Comparison of ENCODE assay signal across 1 cellular context in the genomic region with DNA sequence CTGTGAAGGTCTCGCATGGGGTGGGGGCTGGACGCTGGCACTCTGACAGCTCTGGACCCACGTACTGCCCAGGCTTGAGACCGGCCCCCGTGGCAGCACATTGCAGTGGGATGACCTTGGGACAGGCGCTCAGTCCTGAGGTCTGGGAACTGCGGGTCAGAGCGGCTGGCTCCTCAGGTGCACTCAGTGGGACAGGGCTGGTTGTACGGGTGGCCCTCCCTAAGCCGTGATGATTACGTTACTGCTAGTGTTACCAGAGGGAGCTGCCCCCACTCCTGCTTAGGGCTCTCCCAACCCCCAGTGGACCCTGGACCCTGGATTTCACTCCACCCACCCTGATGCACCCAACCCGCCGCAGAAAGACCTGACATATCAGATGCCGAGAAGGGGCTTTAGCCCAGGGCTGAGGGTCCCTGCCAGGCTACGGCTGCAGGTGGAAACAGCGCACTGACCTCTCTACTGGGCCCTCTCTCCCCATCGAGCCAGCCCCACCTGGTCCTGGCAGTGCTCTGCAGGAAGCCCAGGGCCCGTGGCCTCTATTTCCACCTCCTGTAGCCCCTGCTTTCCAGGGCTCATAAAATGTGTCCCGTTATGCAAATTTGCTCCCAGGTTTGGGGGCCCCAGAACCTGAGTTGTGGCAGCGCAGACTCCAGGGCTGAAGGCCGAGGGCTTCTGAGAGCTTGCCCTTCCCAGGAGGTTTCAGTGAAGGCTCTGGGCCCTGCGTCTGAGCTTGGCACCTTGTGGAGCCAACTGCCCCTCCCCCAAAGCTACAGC.
TF ChIP-seq lines count a peak whose summit lies in the region.

No MANE protein-coding gene starts in this region.

TF ChIP-seq in HepG2, 621 proteins besides CTCF, POLR2A, EP300 and RAD21 (continued from another document and continues in another):
- TF ChIP-seq, protein P1, sequence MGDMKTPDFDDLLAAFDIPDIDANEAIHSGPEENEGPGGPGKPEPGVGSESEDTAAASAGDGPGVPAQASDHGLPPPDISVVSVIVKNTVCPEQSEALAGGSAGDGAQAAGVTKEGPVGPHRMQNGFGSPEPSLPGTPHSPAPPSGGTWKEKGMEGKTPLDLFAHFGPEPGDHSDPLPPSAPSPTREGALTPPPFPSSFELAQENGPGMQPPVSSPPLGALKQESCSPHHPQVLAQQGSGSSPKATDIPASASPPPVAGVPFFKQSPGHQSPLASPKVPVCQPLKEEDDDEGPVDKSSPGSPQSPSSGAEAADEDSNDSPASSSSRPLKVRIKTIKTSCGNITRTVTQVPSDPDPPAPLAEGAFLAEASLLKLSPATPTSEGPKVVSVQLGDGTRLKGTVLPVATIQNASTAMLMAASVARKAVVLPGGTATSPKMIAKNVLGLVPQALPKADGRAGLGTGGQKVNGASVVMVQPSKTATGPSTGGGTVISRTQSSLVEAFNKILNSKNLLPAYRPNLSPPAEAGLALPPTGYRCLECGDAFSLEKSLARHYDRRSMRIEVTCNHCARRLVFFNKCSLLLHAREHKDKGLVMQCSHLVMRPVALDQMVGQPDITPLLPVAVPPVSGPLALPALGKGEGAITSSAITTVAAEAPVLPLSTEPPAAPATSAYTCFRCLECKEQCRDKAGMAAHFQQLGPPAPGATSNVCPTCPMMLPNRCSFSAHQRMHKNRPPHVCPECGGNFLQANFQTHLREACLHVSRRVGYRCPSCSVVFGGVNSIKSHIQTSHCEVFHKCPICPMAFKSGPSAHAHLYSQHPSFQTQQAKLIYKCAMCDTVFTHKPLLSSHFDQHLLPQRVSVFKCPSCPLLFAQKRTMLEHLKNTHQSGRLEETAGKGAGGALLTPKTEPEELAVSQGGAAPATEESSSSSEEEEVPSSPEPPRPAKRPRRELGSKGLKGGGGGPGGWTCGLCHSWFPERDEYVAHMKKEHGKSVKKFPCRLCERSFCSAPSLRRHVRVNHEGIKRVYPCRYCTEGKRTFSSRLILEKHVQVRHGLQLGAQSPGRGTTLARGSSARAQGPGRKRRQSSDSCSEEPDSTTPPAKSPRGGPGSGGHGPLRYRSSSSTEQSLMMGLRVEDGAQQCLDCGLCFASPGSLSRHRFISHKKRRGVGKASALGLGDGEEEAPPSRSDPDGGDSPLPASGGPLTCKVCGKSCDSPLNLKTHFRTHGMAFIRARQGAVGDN (CRISPR knock-in tag; IDR thresholded peaks at IDR 0.05) = peak; percentile 59
- no peak for TF ChIP-seq SATB2 (CRISPR knock-in tag; IDR thresholded peaks at IDR 0.05)
- TF ChIP-seq TSC22D2 (CRISPR knock-in tag; IDR thresholded peaks at IDR 0.05; ENCODE audit: borderline replicate concordance) = no peak
- TF ChIP-seq CEBPB (IDR thresholded peaks at IDR 0.05; ENCODE audit: borderline replicate concordance, low read depth, low read length) = no peak
- peak; percentile 39; the same call in 1 of the 2 replicates for TF ChIP-seq ZBTB7B (CRISPR knock-in tag; IDR thresholded peaks at IDR 0.05)
- no peak for TF ChIP-seq NFYB (CRISPR knock-in tag; IDR thresholded peaks at IDR 0.05)
- TF ChIP-seq NFIB (CRISPR knock-in tag; IDR thresholded peaks at IDR 0.05; ENCODE audit: borderline replicate concordance) = no peak
- TF ChIP-seq, protein P2, sequence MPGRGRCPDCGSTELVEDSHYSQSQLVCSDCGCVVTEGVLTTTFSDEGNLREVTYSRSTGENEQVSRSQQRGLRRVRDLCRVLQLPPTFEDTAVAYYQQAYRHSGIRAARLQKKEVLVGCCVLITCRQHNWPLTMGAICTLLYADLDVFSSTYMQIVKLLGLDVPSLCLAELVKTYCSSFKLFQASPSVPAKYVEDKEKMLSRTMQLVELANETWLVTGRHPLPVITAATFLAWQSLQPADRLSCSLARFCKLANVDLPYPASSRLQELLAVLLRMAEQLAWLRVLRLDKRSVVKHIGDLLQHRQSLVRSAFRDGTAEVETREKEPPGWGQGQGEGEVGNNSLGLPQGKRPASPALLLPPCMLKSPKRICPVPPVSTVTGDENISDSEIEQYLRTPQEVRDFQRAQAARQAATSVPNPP (CRISPR knock-in tag; IDR thresholded peaks at IDR 0.05) = no peak
- no peak for TF ChIP-seq CREM (IDR thresholded peaks at IDR 0.05)
- no peak for TF ChIP-seq CREM (CRISPR knock-in tag; IDR thresholded peaks at IDR 0.05)
- TF ChIP-seq NFKB2 (CRISPR knock-in tag; IDR thresholded peaks at IDR 0.05; ENCODE audit: borderline replicate concordance) = peak; percentile 48; the same call in 1 of the 2 replicates
- 0 out of 2 replicates have a peak, but pooled peaks have one; percentile 32 for TF ChIP-seq MTF2 (CRISPR knock-in tag; IDR thresholded peaks at IDR 0.05; ENCODE audit: borderline replicate concordance)
- TF ChIP-seq NFYC (CRISPR knock-in tag; IDR thresholded peaks at IDR 0.05) = no peak
- TF ChIP-seq ZNF672 (CRISPR knock-in tag; IDR thresholded peaks at IDR 0.05) = no peak
- no peak for TF ChIP-seq SOX6 (IDR thresholded peaks at IDR 0.05)
- peak; percentile 57 for TF ChIP-seq SOX6 (CRISPR knock-in tag; IDR thresholded peaks at IDR 0.05)
- TF ChIP-seq KLF15 (CRISPR knock-in tag; IDR thresholded peaks at IDR 0.05; ENCODE audit: borderline replicate concordance) = no peak
- TF ChIP-seq ZNF556 (CRISPR knock-in tag; IDR thresholded peaks at IDR 0.05; ENCODE audit: borderline replicate concordance) = 0 out of 2 replicates have a peak, but pooled peaks have one; percentile 12
- TF ChIP-seq ZNF776 (CRISPR knock-in tag; IDR thresholded peaks at IDR 0.05) = no peak
- TF ChIP-seq ZFP36L2 (CRISPR knock-in tag; IDR thresholded peaks at IDR 0.05) = no peak
- peak; percentile 74; the same call in 1 of the 2 replicates for TF ChIP-seq SNAI1 (CRISPR knock-in tag; IDR thresholded peaks at IDR 0.05; ENCODE audit: borderline replicate concordance)
- TF ChIP-seq CERS6 (CRISPR knock-in tag; IDR thresholded peaks at IDR 0.05) = no peak
- no peak for TF ChIP-seq PHF5A (CRISPR knock-in tag; IDR thresholded peaks at IDR 0.05; ENCODE audit: low read depth, unreplicated experiment)
- TF ChIP-seq ZNF660 (CRISPR knock-in tag; IDR thresholded peaks at IDR 0.05; ENCODE audit: borderline replicate concordance, low read depth) = no peak
- no peak for TF ChIP-seq ZNF430 (CRISPR knock-in tag; IDR thresholded peaks at IDR 0.05)
- TF ChIP-seq ZBTB7A (CRISPR knock-in tag; IDR thresholded peaks at IDR 0.05) = peak; percentile 74; the same call in 1 of the 2 replicates
- no peak for TF ChIP-seq ZNF34 (CRISPR knock-in tag; IDR thresholded peaks at IDR 0.05; ENCODE audit: borderline replicate concordance)
- peak; percentile 24; the same call in 1 of the 2 replicates for TF ChIP-seq ZFX (CRISPR knock-in tag; IDR thresholded peaks at IDR 0.05; ENCODE audit: low read depth)
- TF ChIP-seq PCBP2 (optimal IDR thresholded peaks at IDR 0.05; ENCODE audit: low read depth, low read length, poor library complexity, severe bottlenecking) = no peak
- no peak for TF ChIP-seq EED (CRISPR knock-in tag; IDR thresholded peaks at IDR 0.05)
- TF ChIP-seq TIGD3 (CRISPR knock-in tag; IDR thresholded peaks at IDR 0.05; ENCODE audit: borderline replicate concordance) = no peak
- peak; percentile 30; the same call in 1 of the 2 replicates for TF ChIP-seq GATAD2A (CRISPR knock-in tag; IDR thresholded peaks at IDR 0.05)
- TF ChIP-seq ZNF17 (CRISPR knock-in tag; IDR thresholded peaks at IDR 0.05) = no peak
- TF ChIP-seq ZMYM3 (CRISPR knock-in tag; IDR thresholded peaks at IDR 0.05) = 0 out of 2 replicates have a peak, but pooled peaks have one; percentile 19
- no peak for TF ChIP-seq ZNF251 (CRISPR knock-in tag; IDR thresholded peaks at IDR 0.05)
- no peak for TF ChIP-seq ZNF234 (CRISPR knock-in tag; conservative IDR thresholded peaks at IDR 0.05)
- TF ChIP-seq HNRNPK (IDR thresholded peaks at IDR 0.05; ENCODE audit: low read depth, low read length, poor library complexity, severe bottlenecking) = no peak
- no peak for TF ChIP-seq POLR2G (IDR thresholded peaks at IDR 0.05; ENCODE audit: low read depth, low read length)
- TF ChIP-seq ZNF142 (CRISPR knock-in tag; IDR thresholded peaks at IDR 0.05) = peak; percentile 27; the same call in 1 of the 2 replicates
- 0 out of 2 replicates have a peak, but pooled peaks have one; percentile 15 for TF ChIP-seq ZNF598 (CRISPR knock-in tag; IDR thresholded peaks at IDR 0.05; ENCODE audit: borderline replicate concordance)
- TF ChIP-seq SALL1 (CRISPR knock-in tag; IDR thresholded peaks at IDR 0.05) = peak; percentile 19; the same call in 1 of the 2 replicates
- TF ChIP-seq MYC (CRISPR knock-in tag; IDR thresholded peaks at IDR 0.05; ENCODE audit: borderline replicate concordance) = peak; percentile 33; the same call in 1 of the 2 replicates
- TF ChIP-seq SKI (IDR thresholded peaks at IDR 0.05; ENCODE audit: partially characterized antibody) = no peak
- no peak for TF ChIP-seq MTA3 (CRISPR knock-in tag; IDR thresholded peaks at IDR 0.05)
- TF ChIP-seq, protein P3, sequence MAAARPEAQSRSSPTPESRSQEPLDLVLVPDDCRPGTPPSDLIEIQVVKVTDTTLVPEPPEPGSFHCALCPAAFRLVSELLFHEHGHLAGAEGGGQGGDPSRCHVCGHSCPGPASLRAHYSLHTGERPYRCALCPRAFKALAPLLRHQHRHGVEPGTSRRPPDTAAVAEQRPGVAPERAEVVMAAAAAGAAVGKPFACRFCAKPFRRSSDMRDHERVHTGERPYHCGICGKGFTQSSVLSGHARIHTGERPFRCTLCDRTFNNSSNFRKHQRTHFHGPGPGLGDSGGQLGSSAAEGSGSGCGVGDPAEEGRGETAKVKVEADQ (CRISPR knock-in tag; IDR thresholded peaks at IDR 0.05; ENCODE audit: borderline replicate concordance) = no peak
- peak; percentile 36; the same call in 1 of the 2 replicates for TF ChIP-seq ZNF574 (CRISPR knock-in tag; IDR thresholded peaks at IDR 0.05)
